In genomic region chr13:97018029-97018819, GRCh38 we compare ENCODE assay signal across 8 cellular contexts. TPM values are rescaled to one million over a fixed set of nuclear protein-coding genes. Genes with fewer than 3 reads are reported as not detected.
DNase-seq lines count a peak whose midpoint lies in the region; ATAC-seq, FAIRE-seq and TF ChIP-seq lines count a peak whose summit lies in the region.

No MANE protein-coding gene starts in this region.

- no peaks in the 10 kb centered on the region for H3K36me3 Mint-ChIP-seq in CD14-positive monocyte

- H3K4me3 Mint-ChIP-seq in CD14-positive monocyte: no peak overlapping the region

- peaks cover 4 to 14% (median 8%) of the 10 kb centered on the region in 7 donors for H3K9me3 Mint-ChIP-seq in CD14-positive monocyte

- TF ChIP-seq CTCF in CD14-positive monocyte (IDR thresholded peaks at IDR 0.05): peak; percentile 89
- TF ChIP-seq CTCF in pancreas (IDR thresholded peaks at IDR 0.05): peak; percentile 71 to 80 (median 78)

- H3K4me1 Mint-ChIP-seq in CD14-positive monocyte: peaks cover 8% of the 10 kb centered on the region

- ATAC-seq in GM18508 (IDR thresholded peaks at IDR 0.05; ENCODE audit: insufficient read depth, unreplicated experiment) (peak; percentile 93), HG02943 (IDR thresholded peaks at IDR 0.05; ENCODE audit: low read depth, unreplicated experiment) (peak; percentile 94), pancreas (peak in 3 of 4 donors; percentile 87 to 92 (median 91))

- H3K4me1 ChIP-seq in pancreas: no peaks in the 10 kb centered on the region

- H3K27me3 ChIP-seq in pancreas: no peaks in the 10 kb centered on the region

- H3K4me3 ChIP-seq in pancreas: no peak overlapping the region

- H3K27ac Mint-ChIP-seq in CD14-positive monocyte: no peak overlapping the region

- 18 to 22% methylated on average over 13 of the region's 13 CpGs for WGBS in pancreas, 2 donors

- H3K36me3 ChIP-seq in pancreas: no peaks in the 10 kb centered on the region

- peaks cover 31 to 62% (median 38%) of the 10 kb centered on the region in 3 donors for H3K27me3 Mint-ChIP-seq in CD14-positive monocyte (ENCODE audit: low read depth in 3 of 3)

- H3K9me3 ChIP-seq in pancreas: no peaks in the 10 kb centered on the region

- intact Hi-C loops in CD14-positive monocyte (cut with micrococcal nuclease) (no loop called here), pancreas (cut with DNase I) (no loop called here)

- FAIRE-seq in frontal cortex (lab: Jason Lieb, UNC): peak; percentile 64
- FAIRE-seq in pancreas (lab: Jason Lieb, UNC): peak; percentile 96

- DNase-seq in CD14-positive monocyte (ENCODE audit: low spot score): no peak
- DNase-seq in NCI-H1930 (lab: John Stamatoyannopoulos, UW): peak; percentile 8 to 71
- peak; percentile 7 to 9 for DNase-seq in activated CD4-positive, alpha-beta T cell treated with anti-CD3 and anti-CD28 coated beads, Interleukin-2, amount 50 U/mL, for 4 hours
- DNase-seq in frontal cortex (ENCODE audit: low spot score in 2 of 2): peak in 1 of 2 donors; percentile 22
- DNase-seq in pancreas: peak in 2 of 6 donors; percentile 18 to 43
- DNase-seq in NCI-H524 treated with DMSO at 0.1 percent for 48 hours (lab: John Stamatoyannopoulos, UW): no peak

- no peak overlapping the region for H3K27ac ChIP-seq in pancreas

RNA-seq across cellular contexts. Expression of gene OXGR1, which starts 23.9 kb away (rescaled TPM):
- under 1 TPM in 1 of 2 donors, not detected in 1; 0.22 TPM for polyA plus RNA-seq in CD14-positive monocyte
- total RNA-seq in frontal cortex: 0.82 TPM
- total RNA-seq in pancreas: under 1 TPM in 4 of 6 donors, not detected in 2; 0.18 to 0.56 (median 0.31) TPM
- 1 to 10 TPM in 1 of 2 donors, under 1 TPM in 1; 0.61 to 2.3 TPM for polyA plus RNA-seq in pancreas

Comparison
In these comparisons a context has a peak if more than half of its experiments do, and no peak if none do; other contexts are left out.
1. DNase-seq: peak in NCI-H1930 (2 of 2) and activated CD4-positive, alpha-beta T cell treated with anti-CD3 and anti-CD28 coated beads, Interleukin-2, amount 50 U/mL, for 4 hours (2 of 2); none in CD14-positive monocyte (single experiment) and NCI-H524 treated with DMSO at 0.1 percent for 48 hours (single experiment).
2. Peak in every context shown above with its lines, with median percentiles within 50 percentile points of each other: ATAC-seq.